Comparison of ENCODE assay signal across 26 cellular contexts in the genomic region with DNA sequence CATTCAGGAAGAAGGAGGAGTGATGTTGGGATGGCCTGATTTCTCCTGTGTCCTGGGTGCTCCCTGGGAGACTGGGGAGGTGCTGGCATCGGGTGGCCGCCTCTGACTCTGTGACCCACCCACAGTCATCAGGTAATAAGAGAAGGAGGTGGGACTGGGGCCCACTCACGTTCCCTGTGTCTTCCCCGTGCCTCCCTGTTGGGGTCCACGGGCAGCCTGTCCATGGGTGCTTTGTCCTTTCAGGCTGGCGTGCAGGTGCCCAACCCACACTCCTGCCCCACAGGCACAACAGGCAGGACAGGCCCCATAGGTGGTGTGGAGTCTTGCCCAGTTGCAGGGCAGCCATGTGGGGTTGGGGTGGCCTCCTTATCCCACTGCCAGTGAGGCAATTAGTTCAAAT. TPM values are rescaled to one million over a fixed set of nuclear protein-coding genes. Genes with fewer than 3 reads are reported as not detected.
"Had no signal": no experiment of that assay in that cellular context is flagged by ENCODE, and none has a peak within 500 bp of the region (broad histone marks: within the 10 kb centered on the region; RNA-seq: fewer than 3 reads in every experiment).

No MANE protein-coding gene starts in this region.

- H3K27me3 Mint-ChIP-seq: activated B cell treated with CpG ODN at 0.5 μM for 24 hours had no signal

- H3K36me3 ChIP-seq: colonic mucosa had no signal

- H3K27ac Mint-ChIP-seq: activated B cell treated with CpG ODN at 0.5 μM for 24 hours; activated CD4-positive, alpha-beta T cell treated with anti-CD3 and anti-CD28 coated beads for 36 hours; activated naive CD8-positive, alpha-beta T cell treated with anti-CD3 and anti-CD28 coated beads for 36 hours; activated T-cell treated with anti-CD3 and anti-CD28 coated beads, Interleukin-2, amount 50 U/mL, for 24 hours; endodermal cell; nephron; type B pancreatic cell had no signal

- H3K4me3 ChIP-seq: colonic mucosa, heart right ventricle, testis, vagina had no signal

- H3K27ac ChIP-seq: colonic mucosa, epithelial cell of prostate, heart right ventricle, parathyroid adenoma, testis, vagina had no signal

- ATAC-seq: activated CD4-positive, alpha-beta T cell treated with anti-CD3 and anti-CD28 coated beads for 36 hours; heart right ventricle; left cardiac atrium; sciatic nerve had no signal

- H3K79me2 ChIP-seq: parathyroid adenoma had no signal

- H3K4me1 Mint-ChIP-seq: activated CD4-positive, alpha-beta T cell treated with anti-CD3 and anti-CD28 coated beads for 36 hours; endodermal cell; nephron had no signal

- H3K4me1 ChIP-seq: parathyroid adenoma had no signal

- H3K27me3 ChIP-seq: colonic mucosa, testis, vagina had no signal

- H3K4me3 Mint-ChIP-seq: activated CD4-positive, alpha-beta T cell treated with anti-CD3 and anti-CD28 coated beads for 36 hours; activated naive CD8-positive, alpha-beta T cell treated with anti-CD3 and anti-CD28 coated beads for 36 hours; activated T-cell treated with anti-CD3 and anti-CD28 coated beads, Interleukin-2, amount 50 U/mL, for 24 hours; endodermal cell; nephron; type B pancreatic cell had no signal

- FAIRE-seq: bronchial epithelial cell, small intestine had no signal

- DNase-seq: activated B cell treated with CpG ODN at 0.5 μM for 24 hours; activated CD4-positive, alpha-beta T cell treated with anti-CD3 and anti-CD28 coated beads for 36 hours; activated CD4-positive, alpha-beta T cell treated with anti-CD3 and anti-CD28 coated beads, Interleukin-2, amount 50 U/mL, for 4 hours; activated CD8-positive, alpha-beta memory T cell treated with anti-CD3 and anti-CD28 coated beads for 24 hours; activated CD8-positive, alpha-beta memory T cell treated with anti-CD3 and anti-CD28 coated beads, Interleukin-2, amount 50 U/mL, for 4 hours; activated naive CD4-positive, alpha-beta T cell treated with Interleukin-2 at 50 U/mL for 16 hours; activated naive CD8-positive, alpha-beta T cell treated with anti-CD3 and anti-CD28 coated beads for 36 hours; activated T-cell treated with anti-CD3 and anti-CD28 coated beads, Interleukin-2, amount 50 U/mL, for 24 hours; amniotic stem cell; endodermal cell; heart right ventricle; islet precursor cell; left cardiac atrium; small intestine; stimulated activated CD4-positive, alpha-beta T cell treated with anti-CD3 and anti-CD28 coated beads, Interleukin-15, amount 100 ng/mL, for 24 hours; stimulated activated naive CD4-positive, alpha-beta T cell; T-helper 9 cell; testis had no signal

- H3K36me3 Mint-ChIP-seq: activated naive CD8-positive, alpha-beta T cell treated with anti-CD3 and anti-CD28 coated beads for 36 hours had no signal

- H3K9me3 Mint-ChIP-seq: activated B cell treated with CpG ODN at 0.5 μM for 24 hours; activated naive CD8-positive, alpha-beta T cell treated with anti-CD3 and anti-CD28 coated beads for 36 hours; activated T-cell treated with anti-CD3 and anti-CD28 coated beads, Interleukin-2, amount 50 U/mL, for 24 hours; endodermal cell; nephron; type B pancreatic cell had no signal

- H3K9me3 ChIP-seq: colonic mucosa, heart right ventricle, testis, vagina had no signal

- H2AFZ ChIP-seq: parathyroid adenoma had no signal

- H3K9ac ChIP-seq: parathyroid adenoma had no signal

RNA-seq across cellular contexts. Expression of a gene that starts 29.4 kb away (rescaled TPM):
- total RNA-seq: activated naive CD8-positive, alpha-beta T cell treated with anti-CD3 and anti-CD28 coated beads for 36 hours had no signal
